ENCODE assay signal across 10 cellular contexts in the genomic region with DNA sequence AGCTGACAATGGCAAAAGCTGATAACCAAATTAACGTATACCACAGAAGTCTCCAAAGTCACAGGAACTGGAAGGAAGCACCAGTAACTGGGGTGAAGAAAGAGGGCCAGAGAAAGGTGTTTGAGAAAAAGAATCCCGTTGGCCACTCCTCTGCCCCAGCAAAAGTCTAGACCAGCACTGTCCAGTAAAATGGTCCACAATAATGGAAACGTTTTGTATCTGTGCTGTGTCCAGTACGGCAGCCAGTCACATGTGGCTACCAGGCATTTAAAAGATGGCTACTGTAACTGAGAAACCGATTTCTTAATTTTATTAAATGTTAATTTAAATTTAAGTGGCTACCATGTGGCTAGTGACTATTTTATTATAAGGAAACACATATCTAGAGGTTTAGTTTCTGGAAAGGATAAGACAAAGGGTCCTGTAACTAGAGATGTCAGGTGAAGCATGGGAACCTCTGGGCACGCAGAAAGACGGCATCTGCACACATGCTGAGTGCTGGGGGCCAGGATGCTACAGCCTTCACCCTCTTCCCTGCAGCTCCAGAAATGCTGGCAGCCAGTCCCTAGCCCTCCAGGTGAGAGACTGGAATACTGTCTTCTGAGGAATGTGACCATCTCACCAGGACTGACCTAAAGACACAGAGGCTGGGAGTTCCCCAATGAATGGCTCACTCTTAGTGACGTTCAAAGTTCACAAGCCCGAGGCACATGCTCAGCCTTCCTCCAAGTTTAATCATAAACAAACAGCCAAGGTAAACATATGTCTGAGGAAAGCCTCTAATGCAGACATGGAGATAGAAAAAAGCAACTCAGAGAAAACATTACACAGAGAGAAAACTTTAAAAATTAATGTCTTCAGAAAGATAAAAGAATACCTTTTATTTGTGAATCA. TPM values are rescaled to one million over a fixed set of nuclear protein-coding genes. Genes with fewer than 3 reads are reported as not detected.
A peak's percentile ranks its signal among the peaks of the same experiment; 100 is the strongest.
DNase-seq lines count a peak whose midpoint lies in the region; ATAC-seq and TF ChIP-seq lines count a peak whose summit lies in the region.
"Had no signal": no experiment of that assay in that cellular context is flagged by ENCODE, and none has a peak within 500 bp of the region (broad histone marks: within the 10 kb centered on the region; RNA-seq: fewer than 3 reads in every experiment).

No MANE protein-coding gene starts in this region.

- H3K27ac Mint-ChIP-seq in progenitor cell of endocrine pancreas (peak overlapping the region; percentile 91), T-cell (no peak overlapping the region)

- H3K4me3 Mint-ChIP-seq in progenitor cell of endocrine pancreas (ENCODE audit: low read depth) (peak overlapping the region; percentile 62), T-cell (peak overlapping the region in 1 of 3 donors; percentile 70)

- H3K4me3 ChIP-seq in SK-N-MC (0 out of 2 replicates have a peak overlapping the region, but pooled peaks have one; percentile 6), fibroblast of the aortic adventitia (ENCODE audit: low read depth, low read length) (no peak overlapping the region), left ventricle myocardium inferior (no peak overlapping the region)
- H3K4me3 ChIP-seq: gastrocnemius medialis had no signal

- H3K36me3 Mint-ChIP-seq in progenitor cell of endocrine pancreas (ENCODE audit: insufficient read depth) (no peaks in the 10 kb centered on the region), T-cell (peaks cover 13% of the 10 kb centered on the region)

- no peaks in the 10 kb centered on the region for H3K9me3 ChIP-seq in SK-N-MC (ENCODE audit: low read depth, low read length)
- no peaks in the 10 kb centered on the region for H3K9me3 ChIP-seq in left ventricle myocardium inferior (replicated peaks)
- H3K9me3 ChIP-seq: gastrocnemius medialis had no signal

- H3K27ac ChIP-seq in SK-N-MC (peak overlapping the region; percentile 100), left ventricle myocardium inferior (replicated peaks) (no peak overlapping the region)

- DNase-seq in ELF-1 (ENCODE audit: low read depth, low spot score) (peak; percentile 78), SK-N-MC (ENCODE audit: low read depth, low spot score) (no peak), fibroblast of the aortic adventitia (ENCODE audit: low read depth) (peak; percentile 74), progenitor cell of endocrine pancreas (ENCODE audit: low spot score, unreplicated experiment) (peak; percentile 14), T-cell (no peak), left ventricle myocardium inferior (no peak), NCI-H1694 (lab: John Stamatoyannopoulos, UW) (no peak)
- DNase-seq: gastrocnemius medialis, NCI-H82 had no signal

- TF ChIP-seq CTCF in fibroblast of the aortic adventitia (IDR thresholded peaks at IDR 0.05; ENCODE audit: insufficient read depth, low read length): no peak
- TF ChIP-seq CTCF in progenitor cell of endocrine pancreas (IDR thresholded peaks at IDR 0.05; ENCODE audit: unreplicated experiment): no peak
- no peak for TF ChIP-seq CTCF in left ventricle myocardium inferior (IDR thresholded peaks at IDR 0.05; ENCODE audit: borderline replicate concordance)

- POLR2A ChIA-PET in T-cell (lab: Charles Lee): interaction anchor here (0.5 to 0.9 kb wide), 4 partner anchors 11 to 1428 kb away, joined by 3 to 6 read pairs (median 4); no protein-coding TSS in a partner anchor

- H3K27me3 ChIP-seq in left ventricle myocardium inferior (ENCODE audit: low read depth): no peaks in the 10 kb centered on the region
- H3K27me3 ChIP-seq: gastrocnemius medialis had no signal

- no peaks in the 10 kb centered on the region for H3K27me3 Mint-ChIP-seq in progenitor cell of endocrine pancreas
- no peaks in the 10 kb centered on the region for H3K27me3 Mint-ChIP-seq in T-cell

- H3K9ac ChIP-seq in SK-N-MC (ENCODE audit: insufficient read length): peak overlapping the region; percentile 72

- CTCF ChIA-PET in T-cell (lab: Charles Lee): interaction anchor here in 1 of 2 donors (0.5 to 1.2 kb wide), 2 partner anchors 42 to 91 kb away, joined by 3 to 4 read pairs; no protein-coding TSS in a partner anchor

- H3K36me3 ChIP-seq in SK-N-MC (ENCODE audit: insufficient read depth, low read length) (peaks cover 12% of the 10 kb centered on the region), left ventricle myocardium inferior (no peaks in the 10 kb centered on the region)
- H3K36me3 ChIP-seq: gastrocnemius medialis had no signal

- H3K4me1 ChIP-seq in left ventricle myocardium inferior: peaks cover 86% of the 10 kb centered on the region

- intact Hi-C loops in left ventricle myocardium inferior (cut with micrococcal nuclease): no loop called here

- H3K9me3 Mint-ChIP-seq in progenitor cell of endocrine pancreas (ENCODE audit: low read depth): no peaks in the 10 kb centered on the region
- H3K9me3 Mint-ChIP-seq in T-cell: no peaks in the 10 kb centered on the region

- ATAC-seq in HG03280 (IDR thresholded peaks at IDR 0.05; ENCODE audit: unreplicated experiment) (no peak), T-cell (replicated peaks in 1 of 4) (no peak)
- ATAC-seq: gastrocnemius medialis had no signal

- peaks cover 40% of the 10 kb centered on the region for H3K4me1 Mint-ChIP-seq in progenitor cell of endocrine pancreas (ENCODE audit: low read depth)
- peaks cover 96 to 98% (median 96%) of the 10 kb centered on the region in 3 donors for H3K4me1 Mint-ChIP-seq in T-cell

RNA-seq across cellular contexts. Expression of a gene that starts 50.7 kb away (rescaled TPM):
- total RNA-seq in fibroblast of the aortic adventitia (ENCODE audit: low replicate concordance): 159 and 255 TPM in 2 replicates
- 30.2 and 32.5 TPM in 2 replicates for total RNA-seq in progenitor cell of endocrine pancreas
- total RNA-seq in T-cell: 100 to 1,000 TPM; 272 to 323 (median 288) TPM
- total RNA-seq in left ventricle myocardium inferior: 106 TPM

Comparison
In these comparisons a context has a peak if more than half of its experiments do, and no peak if none do; other contexts are left out.
1. DNase-seq: peak in ELF-1 (single experiment), fibroblast of the aortic adventitia (single experiment) and progenitor cell of endocrine pancreas (single experiment); none in SK-N-MC (single experiment), T-cell (0 of 34), left ventricle myocardium inferior (single experiment) and NCI-H1694 (single experiment).